Comparison of ENCODE assay signal across 8 cellular contexts in the genomic region with DNA sequence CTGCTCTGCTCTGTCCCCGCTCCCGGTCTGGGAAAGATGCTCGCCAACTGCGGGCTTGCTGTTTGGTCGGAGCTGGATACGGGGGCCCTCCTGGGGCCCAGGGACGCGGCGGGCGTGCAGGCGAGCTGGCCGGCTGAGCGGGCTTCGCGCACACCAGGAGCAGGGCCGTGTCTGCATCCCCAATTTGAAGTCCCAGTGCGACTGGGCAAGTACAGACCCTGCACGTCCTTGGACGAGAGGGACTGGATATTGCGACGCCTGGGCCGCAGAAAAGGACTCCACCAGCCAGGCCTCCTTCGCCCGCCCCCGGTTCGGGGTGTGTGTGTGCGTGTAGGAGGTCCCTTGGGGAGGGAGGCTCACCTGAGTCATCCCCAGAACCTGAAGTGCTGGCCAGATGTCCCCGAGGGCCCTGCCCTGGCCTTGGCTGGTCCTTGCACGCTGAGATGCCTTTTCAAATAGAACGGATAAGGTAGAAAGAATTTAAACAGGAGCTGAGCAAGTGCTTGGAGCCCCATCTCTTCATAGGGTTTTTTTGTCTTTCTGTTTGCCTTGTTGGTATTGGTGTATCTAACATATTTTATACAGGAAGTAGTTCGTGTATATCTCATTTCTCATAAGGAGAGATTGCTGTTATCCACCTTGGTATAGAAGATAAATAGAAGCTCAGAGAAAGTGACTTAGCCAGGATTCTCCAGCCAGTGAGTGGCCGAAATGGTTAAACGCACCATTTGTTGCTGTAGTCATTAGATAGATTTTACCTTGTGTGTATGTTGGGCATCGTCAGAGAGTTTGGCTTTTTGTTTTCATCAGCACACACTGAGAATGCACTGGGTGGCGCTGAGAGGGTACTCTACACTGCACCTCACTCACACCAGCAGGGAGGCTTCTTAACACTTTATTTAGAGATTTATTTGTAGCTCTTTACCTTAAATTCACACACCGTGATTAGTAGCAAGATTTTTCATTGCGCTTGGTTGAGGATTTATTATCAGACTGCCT. TPM values are rescaled to one million over a fixed set of nuclear protein-coding genes. Genes with fewer than 3 reads are reported as not detected.
DNase-seq lines count a peak whose midpoint lies in the region; ATAC-seq and TF ChIP-seq lines count a peak whose summit lies in the region.

No MANE protein-coding gene starts in this region.

- H3K36me3 ChIP-seq in DND-41 (ENCODE audit: insufficient read depth, low read length), result peaks cover 4% of the 10 kb centered on the region; the same call in 1 of the 2 replicates

- peak; percentile 55 for TF ChIP-seq CTCF in DND-41 (IDR thresholded peaks at IDR 0.05; ENCODE audit: borderline replicate concordance, extremely low read depth, low read length, poor library complexity, severe bottlenecking)
- TF ChIP-seq CTCF in VCaP (conservative IDR thresholded peaks at IDR 0.05), result peak; percentile 87

- no peaks in the 10 kb centered on the region for H3K9me3 ChIP-seq in DND-41 (ENCODE audit: insufficient read depth, low read length, severe bottlenecking)
- no peaks in the 10 kb centered on the region for H3K9me3 ChIP-seq in mononuclear cell (ENCODE audit: low read depth, low read length)

- peak; percentile 6 for ATAC-seq in DND-41 (ENCODE audit: insufficient read depth, low read depth)
- ATAC-seq in GM19372 (IDR thresholded peaks at IDR 0.05; ENCODE audit: low read depth, unreplicated experiment), result peak; percentile 43
- ATAC-seq in HG03442 (IDR thresholded peaks at IDR 0.05; ENCODE audit: unreplicated experiment), result peak; percentile 52

- H3K27me3 ChIP-seq in DND-41 (ENCODE audit: insufficient read depth, low read length, poor library complexity), result no peaks in the 10 kb centered on the region
- H3K27me3 ChIP-seq in mononuclear cell (ENCODE audit: insufficient read depth, low read length), result no peaks in the 10 kb centered on the region

- peak overlapping the region; percentile 98 for H3K4me2 ChIP-seq in DND-41 (ENCODE audit: insufficient read depth, low read length)

- H4K20me1 ChIP-seq in DND-41 (ENCODE audit: insufficient read depth, low read length), result peaks cover 37% of the 10 kb centered on the region

- H3K27ac ChIP-seq in DND-41 (ENCODE audit: low read length) (peak overlapping the region; percentile 81), VCaP (peak overlapping the region; percentile 94)

- peak overlapping the region; percentile 87 to 97 for H3K4me3 ChIP-seq in DND-41 (ENCODE audit: low read depth in 1 of 2, low read length in 2 of 2)
- H3K4me3 ChIP-seq in mononuclear cell (ENCODE audit: low read length), result peak overlapping the region; percentile 65

- peak overlapping the region; percentile 93 for H3K9ac ChIP-seq in DND-41 (ENCODE audit: low read depth, low read length)

- peaks cover 61% of the 10 kb centered on the region for H3K79me2 ChIP-seq in DND-41 (ENCODE audit: insufficient read depth, low read length)

- DNase-seq in DND-41 (peak; percentile 28), dermis blood vessel endothelial cell (peak; percentile 57), stromal cell of bone marrow (ENCODE audit: low read depth) (peak; percentile 32), superior temporal gyrus (ENCODE audit: extremely low spot score) (no peak)

- H3K4me1 ChIP-seq in DND-41 (ENCODE audit: insufficient read depth, low read length) (peaks cover 28% of the 10 kb centered on the region), mononuclear cell (ENCODE audit: insufficient read depth, low read length) (peaks cover 15% of the 10 kb centered on the region)

- H2AFZ ChIP-seq in DND-41 (ENCODE audit: low read depth, low read length), result peak overlapping the region; percentile 83

RNA-seq across cellular contexts. Expression of gene NAXD, which starts 1.1 kb away (rescaled TPM):
- total RNA-seq in dermis blood vessel endothelial cell, result 23.8 and 24.8 TPM in 2 replicates
- total RNA-seq in mononuclear cell, result 9.8 TPM

RNA-seq across cellular contexts. Expression of gene RAB20, which starts 54.9 kb away (rescaled TPM):
- total RNA-seq in dermis blood vessel endothelial cell, result 1.3 and 1.5 TPM in 2 replicates
- 50.6 TPM for total RNA-seq in mononuclear cell

Comparison
In these comparisons a context has a peak if more than half of its experiments do, and no peak if none do; other contexts are left out.
1. RNA of gene RAB20, which starts 54.9 kb away (total RNA-seq): 50.6 TPM in mononuclear cell (single experiment); 1.3 to 1.5 TPM in dermis blood vessel endothelial cell; every median in the first group is over 10 times any median in the second.
2. Peak in every context shown above with its lines, with median percentiles within 50 percentile points of each other: ATAC-seq.